1 cellular context compared by ENCODE assay signal in genomic region chr11:705646-706438, GRCh38.
TF ChIP-seq lines count a peak whose summit lies in the region.

TSS of gene EPS8L2 (plus strand) at chr11:706231. CDS start at chr11:709408, 3,177 bp downstream.

TF ChIP-seq in HepG2, 621 proteins besides CTCF, POLR2A, EP300 and RAD21 (continued from another document and continues in another):
- TF ChIP-seq STAT6 (CRISPR knock-in tag; IDR thresholded peaks at IDR 0.05; ENCODE audit: borderline replicate concordance) (no peak), KLF15 (CRISPR knock-in tag; IDR thresholded peaks at IDR 0.05; ENCODE audit: borderline replicate concordance) (no peak), ZBED4 (CRISPR knock-in tag; IDR thresholded peaks at IDR 0.05; ENCODE audit: borderline replicate concordance) (no peak), ZSCAN5A (CRISPR knock-in tag; IDR thresholded peaks at IDR 0.05; ENCODE audit: borderline replicate concordance) (no peak; the same call in 1 of the 2 replicates), DPF2 (CRISPR knock-in tag; IDR thresholded peaks at IDR 0.05; ENCODE audit: borderline replicate concordance, low read depth) (no peak), RBM39 (IDR thresholded peaks at IDR 0.05; ENCODE audit: low read depth, low read length, poor library complexity, severe bottlenecking) (no peak), KDM1A (CRISPR knock-in tag; IDR thresholded peaks at IDR 0.05) (no peak), ZNF337 (CRISPR knock-in tag; IDR thresholded peaks at IDR 0.05; ENCODE audit: borderline replicate concordance, low read depth) (peak; percentile 35; the same call in 1 of the 2 replicates), ELF3 (CRISPR knock-in tag; IDR thresholded peaks at IDR 0.05) (peak; percentile 18; the same call in 1 of the 2 replicates), SP4 (CRISPR knock-in tag; IDR thresholded peaks at IDR 0.05) (peak; percentile 22; the same call in 1 of the 2 replicates), RNF2 (conservative IDR thresholded peaks at IDR 0.05; ENCODE audit: low read depth) (no peak), ZNF720 (CRISPR knock-in tag; IDR thresholded peaks at IDR 0.05) (no peak), GZF1 (CRISPR knock-in tag; IDR thresholded peaks at IDR 0.05) (no peak), ZNF136 (CRISPR knock-in tag; IDR thresholded peaks at IDR 0.05; ENCODE audit: low read depth) (no peak), BORCS8-MEF2B (CRISPR knock-in tag; IDR thresholded peaks at IDR 0.05) (no peak), KDM3A (CRISPR knock-in tag; IDR thresholded peaks at IDR 0.05; ENCODE audit: low read depth) (peak; percentile 17; the same call in 1 of the 2 replicates), ZFYVE20 (CRISPR knock-in tag; IDR thresholded peaks at IDR 0.05; ENCODE audit: borderline replicate concordance, low read depth) (no peak), ZNF557 (CRISPR knock-in tag; IDR thresholded peaks at IDR 0.05) (no peak), ZNF264 (CRISPR knock-in tag; IDR thresholded peaks at IDR 0.05) (no peak), KIAA2018 (CRISPR knock-in tag; IDR thresholded peaks at IDR 0.05; ENCODE audit: borderline replicate concordance) (no peak), ZNF777 (CRISPR knock-in tag; IDR thresholded peaks at IDR 0.05) (peak; percentile 68), ZBTB42 (CRISPR knock-in tag; IDR thresholded peaks at IDR 0.05) (no peak), MTF1 (CRISPR knock-in tag; IDR thresholded peaks at IDR 0.05) (no peak), FOXA1 (IDR thresholded peaks at IDR 0.05) (no peak), FOXA1 (CRISPR knock-in tag; IDR thresholded peaks at IDR 0.05) (no peak), NONO (IDR thresholded peaks at IDR 0.05) (no peak), NONO (CRISPR knock-in tag; conservative IDR thresholded peaks at IDR 0.05) (no peak; the same call in 1 of the 2 replicates)
- TF ChIP-seq, protein P1, sequence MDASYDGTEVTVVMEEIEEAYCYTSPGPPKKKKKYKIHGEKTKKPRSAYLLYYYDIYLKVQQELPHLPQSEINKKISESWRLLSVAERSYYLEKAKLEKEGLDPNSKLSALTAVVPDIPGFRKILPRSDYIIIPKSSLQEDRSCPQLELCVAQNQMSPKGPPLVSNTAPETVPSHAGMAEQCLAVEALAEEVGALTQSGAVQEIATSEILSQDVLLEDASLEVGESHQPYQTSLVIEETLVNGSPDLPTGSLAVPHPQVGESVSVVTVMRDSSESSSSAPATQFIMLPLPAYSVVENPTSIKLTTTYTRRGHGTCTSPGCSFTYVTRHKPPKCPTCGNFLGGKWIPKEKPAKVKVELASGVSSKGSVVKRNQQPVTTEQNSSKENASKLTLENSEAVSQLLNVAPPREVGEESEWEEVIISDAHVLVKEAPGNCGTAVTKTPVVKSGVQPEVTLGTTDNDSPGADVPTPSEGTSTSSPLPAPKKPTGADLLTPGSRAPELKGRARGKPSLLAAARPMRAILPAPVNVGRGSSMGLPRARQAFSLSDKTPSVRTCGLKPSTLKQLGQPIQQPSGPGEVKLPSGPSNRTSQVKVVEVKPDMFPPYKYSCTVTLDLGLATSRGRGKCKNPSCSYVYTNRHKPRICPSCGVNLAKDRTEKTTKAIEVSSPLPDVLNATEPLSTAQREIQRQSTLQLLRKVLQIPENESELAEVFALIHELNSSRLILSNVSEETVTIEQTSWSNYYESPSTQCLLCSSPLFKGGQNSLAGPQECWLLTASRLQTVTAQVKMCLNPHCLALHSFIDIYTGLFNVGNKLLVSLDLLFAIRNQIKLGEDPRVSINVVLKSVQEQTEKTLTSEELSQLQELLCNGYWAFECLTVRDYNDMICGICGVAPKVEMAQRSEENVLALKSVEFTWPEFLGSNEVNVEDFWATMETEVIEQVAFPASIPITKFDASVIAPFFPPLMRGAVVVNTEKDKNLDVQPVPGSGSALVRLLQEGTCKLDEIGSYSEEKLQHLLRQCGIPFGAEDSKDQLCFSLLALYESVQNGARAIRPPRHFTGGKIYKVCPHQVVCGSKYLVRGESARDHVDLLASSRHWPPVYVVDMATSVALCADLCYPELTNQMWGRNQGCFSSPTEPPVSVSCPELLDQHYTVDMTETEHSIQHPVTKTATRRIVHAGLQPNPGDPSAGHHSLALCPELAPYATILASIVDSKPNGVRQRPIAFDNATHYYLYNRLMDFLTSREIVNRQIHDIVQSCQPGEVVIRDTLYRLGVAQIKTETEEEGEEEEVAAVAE (CRISPR knock-in tag; IDR thresholded peaks at IDR 0.05; ENCODE audit: borderline replicate concordance) = no peak
- TF ChIP-seq, protein P2, sequence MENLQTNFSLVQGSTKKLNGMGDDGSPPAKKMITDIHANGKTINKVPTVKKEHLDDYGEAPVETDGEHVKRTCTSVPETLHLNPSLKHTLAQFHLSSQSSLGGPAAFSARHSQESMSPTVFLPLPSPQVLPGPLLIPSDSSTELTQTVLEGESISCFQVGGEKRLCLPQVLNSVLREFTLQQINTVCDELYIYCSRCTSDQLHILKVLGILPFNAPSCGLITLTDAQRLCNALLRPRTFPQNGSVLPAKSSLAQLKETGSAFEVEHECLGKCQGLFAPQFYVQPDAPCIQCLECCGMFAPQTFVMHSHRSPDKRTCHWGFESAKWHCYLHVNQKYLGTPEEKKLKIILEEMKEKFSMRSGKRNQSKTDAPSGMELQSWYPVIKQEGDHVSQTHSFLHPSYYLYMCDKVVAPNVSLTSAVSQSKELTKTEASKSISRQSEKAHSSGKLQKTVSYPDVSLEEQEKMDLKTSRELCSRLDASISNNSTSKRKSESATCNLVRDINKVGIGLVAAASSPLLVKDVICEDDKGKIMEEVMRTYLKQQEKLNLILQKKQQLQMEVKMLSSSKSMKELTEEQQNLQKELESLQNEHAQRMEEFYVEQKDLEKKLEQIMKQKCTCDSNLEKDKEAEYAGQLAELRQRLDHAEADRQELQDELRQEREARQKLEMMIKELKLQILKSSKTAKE (CRISPR knock-in tag; IDR thresholded peaks at IDR 0.05; ENCODE audit: borderline replicate concordance) = no peak
